Comparison of ENCODE assay signal across 9 cellular contexts in the genomic region with DNA sequence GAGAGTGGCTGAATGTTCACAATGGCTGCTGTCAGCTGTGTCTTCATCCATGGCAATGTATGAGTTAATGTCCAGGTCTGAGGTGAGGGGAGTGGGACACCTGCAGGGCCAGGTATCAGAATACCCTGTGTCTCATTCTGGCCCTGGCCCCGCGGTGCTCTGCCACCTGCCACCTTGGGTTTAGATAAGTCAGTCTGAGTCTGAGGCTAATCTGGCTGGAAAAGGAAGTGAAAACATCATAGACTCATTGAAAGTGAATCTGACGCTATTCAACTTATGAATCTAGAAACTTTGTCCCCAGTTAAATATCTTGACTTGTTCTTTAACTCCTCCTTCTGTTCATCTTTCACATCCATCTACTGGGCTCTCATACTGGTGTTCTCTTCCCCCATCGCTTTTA.
DNase-seq lines count a peak whose midpoint lies in the region; ATAC-seq lines count a peak whose summit lies in the region.
"Had no signal": no experiment of that assay in that cellular context is flagged by ENCODE, and none has a peak within 500 bp of the region (broad histone marks: within the 10 kb centered on the region; RNA-seq: fewer than 3 reads in every experiment).

No MANE protein-coding gene starts in this region.

- no peak overlapping the region for H3K27ac Mint-ChIP-seq in stimulated activated memory B cell treated with anti-CD40 and anti-IgM and Interleukin-4, amounts not matched to agents 10 μg/mL and 1 μg/mL and 100 μg/mL, for 72 hours
- H3K27ac Mint-ChIP-seq: activated T-helper 17 cell treated with anti-CD3 and anti-CD28 coated beads, Interleukin-2, amount 50 U/mL, for 72 hours had no signal

- peak; percentile 49 for DNase-seq in DMS53 (lab: John Stamatoyannopoulos, UW)
- DNase-seq in DMS53 treated with DMSO at 0.1 percent for 48 hours (lab: John Stamatoyannopoulos, UW; ENCODE audit: unreplicated experiment): no peak
- no peak for DNase-seq in mesenteric fat pad (ENCODE audit: low spot score)
- DNase-seq in dedifferentiated amniotic fluid mesenchymal stem cell (ENCODE audit: extremely low spot score): no peak
- DNase-seq in SHP77 (lab: John Stamatoyannopoulos, UW): no peak

- no peaks in the 10 kb centered on the region for H3K27me3 Mint-ChIP-seq in stimulated activated memory B cell treated with anti-CD40 and anti-IgM and Interleukin-4, amounts not matched to agents 10 μg/mL and 1 μg/mL and 100 μg/mL, for 72 hours
- H3K27me3 Mint-ChIP-seq: activated T-helper 17 cell treated with anti-CD3 and anti-CD28 coated beads, Interleukin-2, amount 50 U/mL, for 72 hours had no signal

- H3K36me3 Mint-ChIP-seq in stimulated activated memory B cell treated with anti-CD40 and anti-IgM and Interleukin-4, amounts not matched to agents 10 μg/mL and 1 μg/mL and 100 μg/mL, for 72 hours: no peaks in the 10 kb centered on the region

- ATAC-seq in GM21723 (IDR thresholded peaks at IDR 0.05; ENCODE audit: unreplicated experiment) (peak; percentile 99), HG03108 (IDR thresholded peaks at IDR 0.05; ENCODE audit: unreplicated experiment) (peak; percentile 89)
- ATAC-seq in stimulated activated memory B cell treated with anti-CD40 and anti-IgM and Interleukin-4, amounts not matched to agents 10 μg/mL and 1 μg/mL and 100 μg/mL, for 72 hours: peak; percentile 43
- ATAC-seq: activated T-helper 17 cell treated with anti-CD3 and anti-CD28 coated beads, Interleukin-2, amount 50 U/mL, for 72 hours had no signal

- H3K9me3 Mint-ChIP-seq in stimulated activated memory B cell treated with anti-CD40 and anti-IgM and Interleukin-4, amounts not matched to agents 10 μg/mL and 1 μg/mL and 100 μg/mL, for 72 hours: peaks cover 9% of the 10 kb centered on the region

- H3K4me1 Mint-ChIP-seq in stimulated activated memory B cell treated with anti-CD40 and anti-IgM and Interleukin-4, amounts not matched to agents 10 μg/mL and 1 μg/mL and 100 μg/mL, for 72 hours: no peaks in the 10 kb centered on the region
- H3K4me1 Mint-ChIP-seq: activated T-helper 17 cell treated with anti-CD3 and anti-CD28 coated beads, Interleukin-2, amount 50 U/mL, for 72 hours had no signal

- H3K4me3 Mint-ChIP-seq in stimulated activated memory B cell treated with anti-CD40 and anti-IgM and Interleukin-4, amounts not matched to agents 10 μg/mL and 1 μg/mL and 100 μg/mL, for 72 hours: no peak overlapping the region
- H3K4me3 Mint-ChIP-seq: activated T-helper 17 cell treated with anti-CD3 and anti-CD28 coated beads, Interleukin-2, amount 50 U/mL, for 72 hours had no signal

Comparison
In these comparisons a context has a peak if more than half of its experiments do, and no peak if none do; other contexts are left out.
1. ATAC-seq: peak in every context shown above with its lines; median percentile 99 in GM21723; 89 in HG03108; 43 in stimulated activated memory B cell treated with anti-CD40 and anti-IgM and Interleukin-4, amounts not matched to agents 10 μg/mL and 1 μg/mL and 100 μg/mL, for 72 hours.